8 cellular contexts compared by ENCODE assay signal in the genomic region with DNA sequence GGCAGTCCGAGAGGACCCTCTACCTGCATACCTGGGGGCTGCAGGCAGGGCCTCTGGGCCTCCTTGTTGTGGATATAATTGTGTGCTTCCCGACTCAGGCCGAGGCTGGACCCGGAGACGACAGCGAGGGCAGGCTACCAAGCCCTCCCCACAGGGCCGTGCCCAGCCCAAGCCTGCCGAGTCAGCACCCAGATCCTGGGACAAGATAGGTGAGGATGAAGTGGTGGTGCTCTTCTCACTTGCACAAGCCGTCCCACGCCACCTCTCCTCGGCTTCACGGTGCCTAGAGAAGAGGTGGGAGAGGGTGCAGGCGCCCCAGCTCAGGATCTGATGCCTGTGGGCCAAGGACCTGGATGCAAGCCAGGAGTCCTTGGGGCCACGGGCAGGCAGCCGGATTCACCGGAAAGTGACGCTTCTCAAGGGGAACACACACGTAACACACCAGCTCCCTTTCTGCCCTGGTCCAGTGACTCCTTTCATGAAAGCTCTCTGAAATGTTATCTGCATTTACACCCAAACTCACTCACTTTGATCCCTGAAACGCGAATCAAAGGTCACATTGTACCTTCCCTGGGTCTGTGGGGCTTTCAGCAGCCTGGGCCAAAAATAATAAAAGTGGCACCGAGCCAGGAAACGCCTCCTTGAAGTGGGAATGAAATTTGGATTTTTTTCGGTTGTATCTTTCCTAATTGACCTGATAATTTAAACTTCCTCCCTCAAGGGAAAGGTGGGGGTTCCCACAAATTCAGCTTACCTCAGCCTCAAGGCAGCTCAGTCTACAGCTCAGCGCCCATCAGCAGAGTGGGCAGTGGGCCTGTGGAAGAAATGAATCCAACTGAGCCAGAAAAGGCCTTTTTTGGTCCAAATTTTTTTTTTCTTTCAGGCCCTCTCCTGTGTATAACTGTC. TPM values are rescaled to one million over a fixed set of nuclear protein-coding genes. Genes with fewer than 3 reads are reported as not detected.
DNase-seq lines count a peak whose midpoint lies in the region; ATAC-seq and TF ChIP-seq lines count a peak whose summit lies in the region.

No MANE protein-coding gene starts in this region.

- peaks cover 10% of the 10 kb centered on the region for H3K36me3 Mint-ChIP-seq in activated T-helper 1 cell treated with anti-CD3 and anti-CD28 coated beads, Interleukin-12 subunit alpha, Interleukin-12 subunit beta, Interleukin-2, Interleukin-4 antibody, amounts not matched to agents 30 ng/mL and 10 ng/mL and 1 ng/mL, durations not matched to agents 14 hours and 24 hours and 36 hours (ENCODE audit: low read depth)

- TF ChIP-seq POLR2A in GM18951 (IDR thresholded peaks at IDR 0.05; ENCODE audit: extremely low read depth, insufficient read depth, insufficient read length) (peak; percentile 47), tibial nerve (IDR thresholded peaks at IDR 0.05) (no peak)

- H3K18ac ChIP-seq in neuronal stem cell (ENCODE audit: low read length): peak overlapping the region; percentile 100

- H3K27me3 ChIP-seq in BE2C: no peaks in the 10 kb centered on the region
- H3K27me3 ChIP-seq in neuronal stem cell (ENCODE audit: control insufficient read depth in 3 of 3, insufficient read depth in 3 of 3, low read depth in 1 of 3, low read length in 3 of 3): no peaks in the 10 kb centered on the region
- H3K27me3 ChIP-seq in tibial nerve: no peaks in the 10 kb centered on the region

- H2BK120ac ChIP-seq in neuronal stem cell (ENCODE audit: low read depth, low read length): peak overlapping the region; percentile 1

- ATAC-seq in HG03378 (IDR thresholded peaks at IDR 0.05; ENCODE audit: unreplicated experiment): peak; percentile 19

- DNase-seq in BE2C (peak; percentile 79), OCI-M1 (lab: John Stamatoyannopoulos, UW) (peak; percentile 91), foreskin fibroblast (peak; percentile 57 to 69), neuronal stem cell (ENCODE audit: low spot score) (no peak), tibial nerve (ENCODE audit: low spot score in 2 of 2) (peak in 1 of 2 donors; percentile 56)
- peak; percentile 25 for DNase-seq in activated T-helper 1 cell treated with anti-CD3 and anti-CD28 coated beads, Interleukin-12 subunit alpha, Interleukin-12 subunit beta, Interleukin-2, Interleukin-4 antibody, amounts not matched to agents 30 ng/mL and 10 ng/mL and 1 ng/mL, durations not matched to agents 14 hours and 24 hours and 36 hours (ENCODE audit: low spot score)

- H3K4me3 ChIP-seq in BE2C (ENCODE audit: low read depth, low read length) (peak overlapping the region; percentile 97), foreskin fibroblast (ENCODE audit: low read depth in 1 of 2, low read length in 2 of 2) (peak overlapping the region; percentile 88 to 96), neuronal stem cell (ENCODE audit: low read length in 2 of 2) (peak overlapping the region; percentile 91 to 92), tibial nerve (peak overlapping the region; percentile 74 to 96 (median 87))

- H3K23ac ChIP-seq in neuronal stem cell (ENCODE audit: low read depth, low read length, poor library complexity): peak overlapping the region; percentile 100

- peak overlapping the region; percentile 86 for H4K8ac ChIP-seq in neuronal stem cell (ENCODE audit: low read depth, low read length)

- H3K9me3 ChIP-seq in BE2C (no peaks in the 10 kb centered on the region), neuronal stem cell (replicated peaks in 1 of 2; ENCODE audit: control insufficient read depth in 2 of 2, insufficient read depth in 1 of 2, low read depth in 1 of 2, low read length in 2 of 2) (no peaks in the 10 kb centered on the region), tibial nerve (no peaks in the 10 kb centered on the region)

- H3K36me3 ChIP-seq in BE2C (peaks cover 19% of the 10 kb centered on the region), neuronal stem cell (replicated peaks in 1 of 2; ENCODE audit: control insufficient read depth in 2 of 2, insufficient read depth in 2 of 2, low read length in 2 of 2) (peaks cover 17 to 23% of the 10 kb centered on the region in 2 donors), tibial nerve (peaks cover 0 to 19% (median 0%) of the 10 kb centered on the region in 3 donors)

- no peaks in the 10 kb centered on the region for H3K27me3 Mint-ChIP-seq in activated T-helper 1 cell treated with anti-CD3 and anti-CD28 coated beads, Interleukin-12 subunit alpha, Interleukin-12 subunit beta, Interleukin-2, Interleukin-4 antibody, amounts not matched to agents 30 ng/mL and 10 ng/mL and 1 ng/mL, durations not matched to agents 14 hours and 24 hours and 36 hours (ENCODE audit: insufficient read depth)

- H3K27ac ChIP-seq in neuronal stem cell (replicated peaks; ENCODE audit: low read length) (peak overlapping the region; percentile 55), tibial nerve (peak overlapping the region; percentile 88 to 99 (median 94))

- H4K91ac ChIP-seq in neuronal stem cell (ENCODE audit: low read depth, low read length, poor library complexity): no peak overlapping the region

- peak overlapping the region; percentile 90 for H2BK15ac ChIP-seq in neuronal stem cell (ENCODE audit: low read length)

- H2BK12ac ChIP-seq in neuronal stem cell (ENCODE audit: low read length): peak overlapping the region; percentile 18

- H3K4me2 ChIP-seq in neuronal stem cell (ENCODE audit: insufficient read depth, low read length, poor library complexity, severe bottlenecking): peak overlapping the region; percentile 92

- no CpG with 5 or more reads among the region's 24 CpGs for WGBS in neuronal stem cell (ENCODE audit: extremely low coverage in 2 of 2, insufficient read length in 2 of 2, insufficient replicate concordance in 1 of 2), 2 donors
- WGBS in tibial nerve, 2 donors: 2 to 6% methylated on average over 10 to 24 of the region's 24 CpGs

- TF ChIP-seq EP300 in tibial nerve (IDR thresholded peaks at IDR 0.05): peak in 1 of 2 donors; percentile 16

- TF ChIP-seq CTCF in BE2C (IDR thresholded peaks at IDR 0.05; ENCODE audit: low read depth, low read length) (no peak), foreskin fibroblast (IDR thresholded peaks at IDR 0.05; ENCODE audit: low read depth, low read length) (no peak), tibial nerve (IDR thresholded peaks at IDR 0.05) (no peak)

- H3K9ac ChIP-seq in neuronal stem cell (ENCODE audit: low read depth, low read length, poor library complexity): peak overlapping the region; percentile 97

- peak overlapping the region; percentile 99 for H3K14ac ChIP-seq in neuronal stem cell (ENCODE audit: low read length)

- peak overlapping the region; percentile 98 for H3K4me3 Mint-ChIP-seq in activated T-helper 1 cell treated with anti-CD3 and anti-CD28 coated beads, Interleukin-12 subunit alpha, Interleukin-12 subunit beta, Interleukin-2, Interleukin-4 antibody, amounts not matched to agents 30 ng/mL and 10 ng/mL and 1 ng/mL, durations not matched to agents 14 hours and 24 hours and 36 hours

- peak overlapping the region; percentile 98 for H2BK5ac ChIP-seq in neuronal stem cell (ENCODE audit: low read length)

- H3K4me1 ChIP-seq in BE2C (peaks cover 4% of the 10 kb centered on the region; the same call in 1 of the 2 replicates), neuronal stem cell (ENCODE audit: control insufficient read depth in 2 of 2, insufficient read depth in 1 of 2, low read depth in 1 of 2, low read length in 2 of 2) (peaks cover 12 to 15% of the 10 kb centered on the region in 2 donors), tibial nerve (peaks cover 0 to 48% (median 25%) of the 10 kb centered on the region in 4 donors)

- peak overlapping the region; percentile 91 for H3K27ac Mint-ChIP-seq in activated T-helper 1 cell treated with anti-CD3 and anti-CD28 coated beads, Interleukin-12 subunit alpha, Interleukin-12 subunit beta, Interleukin-2, Interleukin-4 antibody, amounts not matched to agents 30 ng/mL and 10 ng/mL and 1 ng/mL, durations not matched to agents 14 hours and 24 hours and 36 hours

- H3K79me1 ChIP-seq in neuronal stem cell (ENCODE audit: low read depth, low read length): peaks cover 24% of the 10 kb centered on the region

- no peaks in the 10 kb centered on the region for H3K9me3 Mint-ChIP-seq in activated T-helper 1 cell treated with anti-CD3 and anti-CD28 coated beads, Interleukin-12 subunit alpha, Interleukin-12 subunit beta, Interleukin-2, Interleukin-4 antibody, amounts not matched to agents 30 ng/mL and 10 ng/mL and 1 ng/mL, durations not matched to agents 14 hours and 24 hours and 36 hours

- H3K4ac ChIP-seq in neuronal stem cell (ENCODE audit: low read length): peak overlapping the region; percentile 86

- intact Hi-C loops in activated T-helper 1 cell treated with anti-CD3 and anti-CD28 coated beads, Interleukin-12 subunit alpha, Interleukin-12 subunit beta, Interleukin-2, Interleukin-4 antibody, amounts not matched to agents 30 ng/mL and 10 ng/mL and 1 ng/mL, durations not matched to agents 14 hours and 24 hours and 36 hours (cut with micrococcal nuclease): loop anchor here (1.0 to 10.0 kb wide), 5 partner anchors 55 to 469 kb away; a partner anchor contains a TSS

- peak overlapping the region; percentile 95 for H2AFZ ChIP-seq in neuronal stem cell (ENCODE audit: low read length)

- in situ Hi-C loops in GM18951 (cut with MboI; ENCODE audit: low sequenced_read_pairs, unreplicated experiment): no loop called here

- peak overlapping the region; percentile 36 for H2AK5ac ChIP-seq in neuronal stem cell (ENCODE audit: low read depth, low read length)

- H3K4me1 Mint-ChIP-seq in activated T-helper 1 cell treated with anti-CD3 and anti-CD28 coated beads, Interleukin-12 subunit alpha, Interleukin-12 subunit beta, Interleukin-2, Interleukin-4 antibody, amounts not matched to agents 30 ng/mL and 10 ng/mL and 1 ng/mL, durations not matched to agents 14 hours and 24 hours and 36 hours (ENCODE audit: low read depth): peaks cover 40% of the 10 kb centered on the region

RNA-seq across cellular contexts. Expression of a gene that starts 1.1 kb away (rescaled TPM):
- 3.2 TPM for polyA plus RNA-seq in BE2C (2012; ENCODE audit: insufficient read depth, insufficient read length, low read depth)
- 20.6 and 21.5 TPM in 2 replicates for total RNA-seq in activated T-helper 1 cell treated with anti-CD3 and anti-CD28 coated beads, Interleukin-12 subunit alpha, Interleukin-12 subunit beta, Interleukin-2, Interleukin-4 antibody, amounts not matched to agents 30 ng/mL and 10 ng/mL and 1 ng/mL, durations not matched to agents 14 hours and 24 hours and 36 hours
- polyA plus RNA-seq in neuronal stem cell (2013, experiment 1 of 2): 7.9 TPM
- polyA plus RNA-seq in neuronal stem cell (2013, experiment 2 of 2): 8.3 TPM
- total RNA-seq in tibial nerve: 1 to 10 TPM; 2.9 to 8.1 (median 6.3) TPM

RNA-seq across cellular contexts. Expression of a gene that starts 1.1 kb away (rescaled TPM):
- 49.7 TPM for polyA plus RNA-seq in BE2C (2012; ENCODE audit: insufficient read depth, insufficient read length, low read depth)
- total RNA-seq in activated T-helper 1 cell treated with anti-CD3 and anti-CD28 coated beads, Interleukin-12 subunit alpha, Interleukin-12 subunit beta, Interleukin-2, Interleukin-4 antibody, amounts not matched to agents 30 ng/mL and 10 ng/mL and 1 ng/mL, durations not matched to agents 14 hours and 24 hours and 36 hours: 22.2 and 24.1 TPM in 2 replicates
- 9.7 TPM for polyA plus RNA-seq in neuronal stem cell (2013, experiment 1 of 2)
- 10.2 TPM for polyA plus RNA-seq in neuronal stem cell (2013, experiment 2 of 2)
- 10 to 100 TPM; 10.2 to 13.3 (median 11.4) TPM for total RNA-seq in tibial nerve
